Comparison of ENCODE assay signal across 18 cellular contexts in genomic region chr2:10390369-10390801, GRCh38. TPM values are rescaled to one million over a fixed set of nuclear protein-coding genes. Genes with fewer than 3 reads are reported as not detected.
A peak's percentile ranks its signal among the peaks of the same experiment; 100 is the strongest.
DNase-seq lines count a peak whose midpoint lies in the region; ATAC-seq, FAIRE-seq and TF ChIP-seq lines count a peak whose summit lies in the region.
"Had no signal": no experiment of that assay in that cellular context is flagged by ENCODE, and none has a peak within 500 bp of the region (broad histone marks: within the 10 kb centered on the region; RNA-seq: fewer than 3 reads in every experiment).

No MANE protein-coding gene starts in this region.

- H3K9me3 Mint-ChIP-seq in activated CD4-positive, alpha-beta T cell treated with anti-CD3 and anti-CD28 coated beads for 36 hours (ENCODE audit: low read depth) = no peaks in the 10 kb centered on the region
- H3K9me3 Mint-ChIP-seq: neural progenitor cell had no signal

- POLR2A ChIA-PET in activated CD4-positive, alpha-beta T cell treated with anti-CD3 and anti-CD28 coated beads for 36 hours (lab: Charles Lee) = no interaction called here

- DNase-seq in activated CD4-positive, alpha-beta T cell treated with anti-CD3 and anti-CD28 coated beads for 36 hours = no peak
- DNase-seq in activated CD4-positive, alpha-beta T cell treated with anti-CD3 and anti-CD28 coated beads, Interleukin-2, amount 50 U/mL, for 48 hours = no peak
- DNase-seq in RCC 7860 (ENCODE audit: low spot score) (peak; percentile 25), fibroblast of gingiva (ENCODE audit: low read depth) (peak; percentile 30), suprapubic skin (ENCODE audit: low spot score in 2 of 2) (no peak), cerebellar nuclear complex (lab: John Stamatoyannopoulos, UW) (no peak), left lung (no peak)
- DNase-seq in stimulated activated CD4-positive, alpha-beta T cell treated with anti-CD3 and anti-CD28 coated beads, Interleukin-4, amount 100 ng/mL, for 24 hours = no peak
- DNase-seq: activated naive CD4-positive, alpha-beta T cell treated with anti-CD3 and anti-CD28 coated beads, Interleukin-2, amount 50 U/mL, for 16 hours; DMS 273 treated with DMSO at 0.1 percent for 48 hours; KBM-7; NCI-H187 treated with DMSO at 0.1 percent for 48 hours; NCI-H524 treated with DMSO at 0.1 percent for 48 hours had no signal

- CTCF ChIA-PET in activated CD4-positive, alpha-beta T cell treated with anti-CD3 and anti-CD28 coated beads for 36 hours (lab: Charles Lee) = interaction anchor here (0.5 to 4.2 kb wide), 4 partner anchors 11 to 828 kb away, joined by 3 to 31 read pairs (median 3); no protein-coding TSS in a partner anchor

- TF ChIP-seq POLR2A in suprapubic skin (IDR thresholded peaks at IDR 0.05) = no peak

- no peaks in the 10 kb centered on the region for H3K36me3 Mint-ChIP-seq in activated CD4-positive, alpha-beta T cell treated with anti-CD3 and anti-CD28 coated beads for 36 hours (ENCODE audit: low read depth)
- H3K36me3 Mint-ChIP-seq: neural progenitor cell had no signal

- H3K4me3 Mint-ChIP-seq in activated CD4-positive, alpha-beta T cell treated with anti-CD3 and anti-CD28 coated beads for 36 hours = no peak overlapping the region
- H3K4me3 Mint-ChIP-seq: neural progenitor cell had no signal

- H3K27me3 ChIP-seq in suprapubic skin (no peaks in the 10 kb centered on the region), left lung (no peaks in the 10 kb centered on the region)
- H3K27me3 ChIP-seq: cardiac muscle cell, neural progenitor cell had no signal

- WGBS in suprapubic skin = 57% methylated on average over 4 of the region's 6 CpGs

- H3K4me1 Mint-ChIP-seq in activated CD4-positive, alpha-beta T cell treated with anti-CD3 and anti-CD28 coated beads for 36 hours = peaks cover 66% of the 10 kb centered on the region

- H3K4me1 ChIP-seq in suprapubic skin (peaks cover 54% of the 10 kb centered on the region), left lung (peaks cover 30 to 87% of the 10 kb centered on the region in 2 donors)

- peak overlapping the region; percentile 61 for H3K27ac ChIP-seq in suprapubic skin
- peak overlapping the region in 1 of 2 donors; percentile 68 for H3K27ac ChIP-seq in left lung
- H3K27ac ChIP-seq: cardiac muscle cell, neural progenitor cell had no signal

- H3K27ac Mint-ChIP-seq in activated CD4-positive, alpha-beta T cell treated with anti-CD3 and anti-CD28 coated beads for 36 hours = no peak overlapping the region
- H3K27ac Mint-ChIP-seq: neural progenitor cell had no signal

- H3K27me3 Mint-ChIP-seq in activated CD4-positive, alpha-beta T cell treated with anti-CD3 and anti-CD28 coated beads for 36 hours = no peaks in the 10 kb centered on the region

- intact Hi-C loops in activated CD4-positive, alpha-beta T cell treated with anti-CD3 and anti-CD28 coated beads for 36 hours (cut with DNase I, micrococcal nuclease) = no loop called here
- intact Hi-C loops in left lung (cut with DNase I) = no loop called here

- H3K9me3 ChIP-seq in suprapubic skin (no peaks in the 10 kb centered on the region), left lung (no peaks in the 10 kb centered on the region)

- TF ChIP-seq CTCF in suprapubic skin (IDR thresholded peaks at IDR 0.05) (no peak), left lung (IDR thresholded peaks at IDR 0.05) (no peak)

- H3K4me3 ChIP-seq in suprapubic skin (no peak overlapping the region), left lung (no peak overlapping the region)
- H3K4me3 ChIP-seq: cardiac muscle cell, neural progenitor cell had no signal

- H3K36me3 ChIP-seq in suprapubic skin = no peaks in the 10 kb centered on the region
- H3K36me3 ChIP-seq in left lung = no peaks in the 10 kb centered on the region
- H3K36me3 ChIP-seq: cardiac muscle cell, neural progenitor cell had no signal

- peak; percentile 55 for ATAC-seq in activated CD4-positive, alpha-beta T cell treated with anti-CD3 and anti-CD28 coated beads for 36 hours
- no peak for ATAC-seq in left lung

- FAIRE-seq in RCC 7860 (lab: Jason Lieb, UNC) = peak; percentile 21
- FAIRE-seq: A204.1, endometrium, TTC549 had no signal

- TF ChIP-seq EP300 in suprapubic skin (IDR thresholded peaks at IDR 0.05) = no peak

RNA-seq across cellular contexts. Expression of gene ODC1, which starts 57.7 kb away (rescaled TPM):
- total RNA-seq in activated CD4-positive, alpha-beta T cell treated with anti-CD3 and anti-CD28 coated beads for 36 hours = 100 to 1,000 TPM; 158 to 170 TPM
- total RNA-seq in suprapubic skin (10 to 100 TPM; 16.5 to 76.6 (median 40.8) TPM), left lung (10 to 100 TPM; 55.0 to 98.4 TPM)

Comparison
In these comparisons a context has a peak if more than half of its experiments do, and no peak if none do; other contexts are left out.
1. DNase-seq: peak in RCC 7860 (single experiment) and fibroblast of gingiva (single experiment); none in activated CD4-positive, alpha-beta T cell treated with anti-CD3 and anti-CD28 coated beads for 36 hours (single experiment), activated CD4-positive, alpha-beta T cell treated with anti-CD3 and anti-CD28 coated beads, Interleukin-2, amount 50 U/mL, for 48 hours (0 of 2), suprapubic skin (0 of 2), cerebellar nuclear complex (0 of 2), stimulated activated CD4-positive, alpha-beta T cell treated with anti-CD3 and anti-CD28 coated beads, Interleukin-4, amount 100 ng/mL, for 24 hours (single experiment) and left lung (0 of 2).